31 cellular contexts compared by ENCODE assay signal in the genomic region with DNA sequence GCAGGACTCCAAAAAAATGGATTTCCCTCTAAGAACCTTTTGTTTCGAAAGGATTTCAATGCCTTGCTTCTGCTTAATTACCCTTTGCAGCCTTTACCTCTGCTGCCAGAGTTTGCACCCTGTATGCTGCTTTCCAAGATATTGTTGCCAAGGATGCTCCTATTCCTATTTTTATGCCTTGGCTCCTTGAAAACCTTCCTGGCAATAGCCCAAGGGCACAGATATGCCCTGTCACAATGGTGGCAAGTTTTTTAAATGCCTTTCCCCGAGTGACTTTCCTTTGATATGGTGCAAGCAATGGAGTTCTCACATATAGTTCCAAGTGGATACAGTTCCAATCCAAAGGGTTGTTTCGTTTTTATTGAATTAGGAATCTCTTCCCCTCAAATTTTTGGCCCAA.
"Had no signal": no experiment of that assay in that cellular context is flagged by ENCODE, and none has a peak within 500 bp of the region (broad histone marks: within the 10 kb centered on the region; RNA-seq: fewer than 3 reads in every experiment).

No MANE protein-coding gene starts in this region.

- H3K9me3 ChIP-seq: ascending aorta had no signal

- H3K4me1 ChIP-seq: ascending aorta had no signal

- H3K36me3 ChIP-seq: ascending aorta, cardiac muscle cell, WERI-Rb-1 had no signal

- H3K27me3 ChIP-seq: ascending aorta, cardiac muscle cell had no signal

- DNase-seq: activated CD4-positive, alpha-beta memory T cell treated with anti-CD3 and anti-CD28 coated beads, Interleukin-2, amount 10 ng/mL, durations not matched to agents 7 days and 5 days; activated CD4-positive, alpha-beta T cell treated with anti-CD3 and anti-CD28 coated beads for 1 hour; activated CD4-positive, alpha-beta T cell treated with anti-CD3 and anti-CD28 coated beads for 36 hours; activated CD4-positive, alpha-beta T cell treated with anti-CD3 and anti-CD28 coated beads for 48 hours; activated CD4-positive, alpha-beta T cell treated with anti-CD3 and anti-CD28 coated beads, Interleukin-2, amount 10 ng/mL, durations not matched to agents 7 days and 5 days; activated CD4-positive, alpha-beta T cell treated with anti-CD3 and anti-CD28 coated beads, Interleukin-2, amount 50 U/mL, for 48 hours; activated CD4-positive, CD25-positive, alpha-beta regulatory T cell; activated CD8-positive, alpha-beta memory T cell treated with anti-CD3 and anti-CD28 coated beads for 24 hours; activated CD8-positive, alpha-beta memory T cell treated with anti-CD3 and anti-CD28 coated beads, Interleukin-2, amount 10 ng/mL, durations not matched to agents 7 days and 5 days; activated CD8-positive, alpha-beta memory T cell treated with anti-CD3 and anti-CD28 coated beads, Interleukin-2, amount 50 U/mL, for 48 hours; activated CD8-positive, alpha-beta T cell treated with anti-CD3 and anti-CD28 coated beads, Interleukin-2, amount 10 ng/mL, durations not matched to agents 7 days and 5 days; activated effector memory CD4-positive, alpha-beta T cell treated with Interleukin-2 at 50 U/mL for 16 hours; activated gamma-delta T cell; activated naive CD4-positive, alpha-beta T cell treated with anti-CD3 and anti-CD28 coated beads, Interleukin-2, amount 10 ng/mL, durations not matched to agents 7 days and 5 days; activated naive CD4-positive, alpha-beta T cell treated with Interleukin-2 at 50 U/mL for 16 hours; activated naive CD8-positive, alpha-beta T cell treated with anti-CD3 and anti-CD28 coated beads, Interleukin-2, amount 10 ng/mL, durations not matched to agents 7 days and 5 days; activated naive CD8-positive, alpha-beta T cell treated with anti-CD3 and anti-CD28 coated beads, Interleukin-2, amount 50 U/mL, for 24 hours; activated T-cell treated with anti-CD3 and anti-CD28 coated beads, Interleukin-2, amount 50 U/mL, for 24 hours; activated T-cell treated with anti-CD3 and anti-CD28 coated beads, Interleukin-2, amount 50 U/mL, for 48 hours; amygdala; anterior cingulate cortex; central memory CD4-positive, alpha-beta T cell; SW 1271; T-helper 1 cell; T-helper 2 cell; T-helper 9 cell; WERI-Rb-1 had no signal

- H3K27ac ChIP-seq: ascending aorta, cardiac muscle cell, WERI-Rb-1 had no signal

- H3K4me3 ChIP-seq: ascending aorta, cardiac muscle cell had no signal

- ATAC-seq: activated CD4-positive, alpha-beta T cell treated with anti-CD3 and anti-CD28 coated beads for 36 hours; activated CD4-positive, CD25-positive, alpha-beta regulatory T cell treated with anti-CD3 and anti-CD28 coated beads, Interleukin-2, amount 50 U/mL, for 24 hours; activated CD8-positive, alpha-beta memory T cell treated with anti-CD3 and anti-CD28 coated beads, Interleukin-2, amount 10 ng/mL, durations not matched to agents 7 days and 5 days; activated CD8-positive, alpha-beta T cell treated with anti-CD3 and anti-CD28 coated beads, Interleukin-2, amount 10 ng/mL, durations not matched to agents 7 days and 5 days; activated naive CD8-positive, alpha-beta T cell treated with anti-CD3 and anti-CD28 coated beads, Interleukin-2, amount 50 U/mL, for 24 hours; WTC11 had no signal
